Comparison of ENCODE assay signal across 23 cellular contexts in genomic region chr6:84448331-84448730, GRCh38.
"Had no signal": no experiment of that assay in that cellular context is flagged by ENCODE, and none has a peak within 500 bp of the region (broad histone marks: within the 10 kb centered on the region; RNA-seq: fewer than 3 reads in every experiment).

No MANE protein-coding gene starts in this region.

- DNase-seq: cerebellar nuclear complex; colonic mucosa; effector CD4-positive, alpha-beta T cell; erythroblast; foreskin keratinocyte; left colon; left ventricle myocardium superior; mesenchymal stem cell; midbrain; occipital lobe; pancreas; right cardiac atrium; spleen; stimulated activated CD4-positive, alpha-beta T cell treated with anti-CD3 and anti-CD28 coated beads, Interleukin-15, amount 100 ng/mL, for 24 hours; stimulated activated CD4-positive, alpha-beta T cell treated with anti-CD3 and anti-CD28 coated beads, Interleukin-1b, Interleukin-23, amount 100 ng/mL, for 48 hours; stimulated activated naive CD4-positive, alpha-beta T cell; stomach; substantia nigra; transverse colon had no signal

- H3K36me3 ChIP-seq: colonic mucosa, pancreas, spleen, stomach, thoracic aorta, transverse colon had no signal

- H3K27me3 ChIP-seq: colonic mucosa, foreskin keratinocyte, spleen, stomach, transverse colon had no signal

- H3K27ac ChIP-seq: colonic mucosa, foreskin keratinocyte, pancreas, spleen, stomach, thoracic aorta, transverse colon had no signal

- H3K9me3 ChIP-seq: colonic mucosa, pancreas, spleen, stomach, thoracic aorta, transverse colon had no signal

- H3K27ac Mint-ChIP-seq: endodermal cell; natural killer cell treated with Interleukin-12 subunit alpha and Interleukin-12 subunit beta and Interleukin-15 and Interleukin-18, amount 100 ng/mL, for 72 hours had no signal

- H3K27me3 Mint-ChIP-seq: natural killer cell treated with Interleukin-12 subunit alpha and Interleukin-12 subunit beta and Interleukin-15 and Interleukin-18, amount 100 ng/mL, for 72 hours had no signal

- H3K4me3 Mint-ChIP-seq: endodermal cell; natural killer cell treated with Interleukin-12 subunit alpha and Interleukin-12 subunit beta and Interleukin-15 and Interleukin-18, amount 100 ng/mL, for 72 hours had no signal

- H3K9me3 Mint-ChIP-seq: endodermal cell; natural killer cell treated with Interleukin-12 subunit alpha and Interleukin-12 subunit beta and Interleukin-15 and Interleukin-18, amount 100 ng/mL, for 72 hours had no signal

- ATAC-seq: foreskin keratinocyte; left colon; left ventricle myocardium superior; natural killer cell treated with Interleukin-12 subunit alpha and Interleukin-12 subunit beta and Interleukin-15 and Interleukin-18, amount 100 ng/mL, for 72 hours; pancreas had no signal

- H3K4me3 ChIP-seq: colonic mucosa, lung, pancreas, spleen, stomach, thoracic aorta, transverse colon had no signal

- H3K36me3 Mint-ChIP-seq: natural killer cell treated with Interleukin-12 subunit alpha and Interleukin-12 subunit beta and Interleukin-15 and Interleukin-18, amount 100 ng/mL, for 72 hours had no signal

- H3K4me1 ChIP-seq: colonic mucosa, foreskin keratinocyte, pancreas, spleen, stomach, transverse colon had no signal
